In genomic region chr3:113685956-113686721, GRCh38 we compare ENCODE assay signal across 1 cellular context.
A peak's percentile ranks its signal among the peaks of the same experiment; 100 is the strongest.
TF ChIP-seq lines count a peak whose summit lies in the region.

No MANE protein-coding gene starts in this region.

TF ChIP-seq in HepG2, 621 proteins besides CTCF, POLR2A, EP300 and RAD21 (continued from another document and continues in another):
- TF ChIP-seq TOE1 (CRISPR knock-in tag; IDR thresholded peaks at IDR 0.05): no peak
- no peak for TF ChIP-seq ZNF7 (CRISPR knock-in tag; IDR thresholded peaks at IDR 0.05)
- no peak for TF ChIP-seq HNF1A (IDR thresholded peaks at IDR 0.05; ENCODE audit: low read depth)
- TF ChIP-seq HNF1A (CRISPR knock-in tag; IDR thresholded peaks at IDR 0.05; ENCODE audit: borderline replicate concordance): peak; percentile 80; the same call in 1 of the 2 replicates
- no peak for TF ChIP-seq ZNF616 (CRISPR knock-in tag; IDR thresholded peaks at IDR 0.05; ENCODE audit: low read depth)
- TF ChIP-seq ZMYM2 (CRISPR knock-in tag; IDR thresholded peaks at IDR 0.05): no peak
- TF ChIP-seq PCBP2 (optimal IDR thresholded peaks at IDR 0.05; ENCODE audit: low read depth, low read length, poor library complexity, severe bottlenecking): no peak
- TF ChIP-seq KMT2B (CRISPR knock-in tag; IDR thresholded peaks at IDR 0.05): peak; percentile 81
- no peak for TF ChIP-seq SETDB1 (CRISPR knock-in tag; IDR thresholded peaks at IDR 0.05; ENCODE audit: borderline replicate concordance)
- no peak; the same call in 1 of the 2 replicates for TF ChIP-seq ARNTL (CRISPR knock-in tag; IDR thresholded peaks at IDR 0.05)
- TF ChIP-seq ZMAT5 (CRISPR knock-in tag; IDR thresholded peaks at IDR 0.05; ENCODE audit: borderline replicate concordance, low read depth): no peak
- TF ChIP-seq RAD51 (IDR thresholded peaks at IDR 0.05; ENCODE audit: borderline replicate concordance): no peak
- no peak for TF ChIP-seq ZFP36 (IDR thresholded peaks at IDR 0.05; ENCODE audit: borderline replicate concordance, low read depth, low read length, partially characterized antibody)
- peak; percentile 55; the same call in 1 of the 2 replicates for TF ChIP-seq POGK (CRISPR knock-in tag; conservative IDR thresholded peaks at IDR 0.05)
- TF ChIP-seq ZNF597 (CRISPR knock-in tag; IDR thresholded peaks at IDR 0.05): no peak
- peak; percentile 67 for TF ChIP-seq SAP130 (CRISPR knock-in tag; IDR thresholded peaks at IDR 0.05; ENCODE audit: low read depth)
- no peak for TF ChIP-seq ZNF766 (CRISPR knock-in tag; IDR thresholded peaks at IDR 0.05; ENCODE audit: borderline replicate concordance)
- no peak for TF ChIP-seq PAF1 (CRISPR knock-in tag; IDR thresholded peaks at IDR 0.05)
- no peak for TF ChIP-seq THAP7 (CRISPR knock-in tag; IDR thresholded peaks at IDR 0.05)
- TF ChIP-seq RERE (CRISPR knock-in tag; IDR thresholded peaks at IDR 0.05; ENCODE audit: low read depth): 0 out of 2 replicates have a peak, but pooled peaks have one; percentile 60
- TF ChIP-seq FOSL2 (CRISPR knock-in tag; IDR thresholded peaks at IDR 0.05): peak; percentile 62
- no peak for TF ChIP-seq ZNF746 (CRISPR knock-in tag; IDR thresholded peaks at IDR 0.05)
- no peak for TF ChIP-seq ZFP36L2 (CRISPR knock-in tag; IDR thresholded peaks at IDR 0.05)
- TF ChIP-seq ZNF274 (CRISPR knock-in tag; IDR thresholded peaks at IDR 0.05): no peak
- no peak for TF ChIP-seq TAF15 (IDR thresholded peaks at IDR 0.05; ENCODE audit: low read depth, low read length, poor library complexity, severe bottlenecking)
- no peak; the same call in 1 of the 2 replicates for TF ChIP-seq ZNF615 (CRISPR knock-in tag; IDR thresholded peaks at IDR 0.05; ENCODE audit: borderline replicate concordance)
- no peak for TF ChIP-seq FOXK2 (IDR thresholded peaks at IDR 0.05)
- 0 out of 2 replicates have a peak, but pooled peaks have one; percentile 20 for TF ChIP-seq ZNF609 (CRISPR knock-in tag; IDR thresholded peaks at IDR 0.05; ENCODE audit: borderline replicate concordance)
- TF ChIP-seq ZSCAN30 (CRISPR knock-in tag; IDR thresholded peaks at IDR 0.05): no peak
- TF ChIP-seq MTF2 (CRISPR knock-in tag; IDR thresholded peaks at IDR 0.05; ENCODE audit: borderline replicate concordance): no peak
- no peak for TF ChIP-seq ZNF570 (CRISPR knock-in tag; IDR thresholded peaks at IDR 0.05; ENCODE audit: borderline replicate concordance)
- TF ChIP-seq ZKSCAN1 (IDR thresholded peaks at IDR 0.05; ENCODE audit: low read length): no peak
- peak; percentile 79; the same call in 1 of the 2 replicates for TF ChIP-seq ZNF788 (CRISPR knock-in tag; IDR thresholded peaks at IDR 0.05; ENCODE audit: borderline replicate concordance)
- no peak for TF ChIP-seq PLRG1 (conservative IDR thresholded peaks at IDR 0.05)
- no peak for TF ChIP-seq ATF1 (CRISPR knock-in tag; IDR thresholded peaks at IDR 0.05)
- no peak for TF ChIP-seq ZNF577 (CRISPR knock-in tag; IDR thresholded peaks at IDR 0.05; ENCODE audit: borderline replicate concordance, low read depth)
- TF ChIP-seq ZNF569 (CRISPR knock-in tag; IDR thresholded peaks at IDR 0.05; ENCODE audit: borderline replicate concordance): no peak
- TF ChIP-seq SNAI1 (CRISPR knock-in tag; IDR thresholded peaks at IDR 0.05; ENCODE audit: borderline replicate concordance): no peak
- TF ChIP-seq FOXP1 (IDR thresholded peaks at IDR 0.05): no peak
- TF ChIP-seq FOXP1 (CRISPR knock-in tag; IDR thresholded peaks at IDR 0.05): peak; percentile 44; the same call in 1 of the 2 replicates
- TF ChIP-seq ZNF432 (CRISPR knock-in tag; IDR thresholded peaks at IDR 0.05; ENCODE audit: borderline replicate concordance): no peak
- no peak for TF ChIP-seq ATM (IDR thresholded peaks at IDR 0.05; ENCODE audit: borderline replicate concordance)
- no peak for TF ChIP-seq ZNF780A (CRISPR knock-in tag; IDR thresholded peaks at IDR 0.05)
- TF ChIP-seq ATF2 (CRISPR knock-in tag; IDR thresholded peaks at IDR 0.05): peak; percentile 77; the same call in 1 of the 2 replicates
- TF ChIP-seq ZNF740 (CRISPR knock-in tag; IDR thresholded peaks at IDR 0.05): no peak
